In the genomic region with DNA sequence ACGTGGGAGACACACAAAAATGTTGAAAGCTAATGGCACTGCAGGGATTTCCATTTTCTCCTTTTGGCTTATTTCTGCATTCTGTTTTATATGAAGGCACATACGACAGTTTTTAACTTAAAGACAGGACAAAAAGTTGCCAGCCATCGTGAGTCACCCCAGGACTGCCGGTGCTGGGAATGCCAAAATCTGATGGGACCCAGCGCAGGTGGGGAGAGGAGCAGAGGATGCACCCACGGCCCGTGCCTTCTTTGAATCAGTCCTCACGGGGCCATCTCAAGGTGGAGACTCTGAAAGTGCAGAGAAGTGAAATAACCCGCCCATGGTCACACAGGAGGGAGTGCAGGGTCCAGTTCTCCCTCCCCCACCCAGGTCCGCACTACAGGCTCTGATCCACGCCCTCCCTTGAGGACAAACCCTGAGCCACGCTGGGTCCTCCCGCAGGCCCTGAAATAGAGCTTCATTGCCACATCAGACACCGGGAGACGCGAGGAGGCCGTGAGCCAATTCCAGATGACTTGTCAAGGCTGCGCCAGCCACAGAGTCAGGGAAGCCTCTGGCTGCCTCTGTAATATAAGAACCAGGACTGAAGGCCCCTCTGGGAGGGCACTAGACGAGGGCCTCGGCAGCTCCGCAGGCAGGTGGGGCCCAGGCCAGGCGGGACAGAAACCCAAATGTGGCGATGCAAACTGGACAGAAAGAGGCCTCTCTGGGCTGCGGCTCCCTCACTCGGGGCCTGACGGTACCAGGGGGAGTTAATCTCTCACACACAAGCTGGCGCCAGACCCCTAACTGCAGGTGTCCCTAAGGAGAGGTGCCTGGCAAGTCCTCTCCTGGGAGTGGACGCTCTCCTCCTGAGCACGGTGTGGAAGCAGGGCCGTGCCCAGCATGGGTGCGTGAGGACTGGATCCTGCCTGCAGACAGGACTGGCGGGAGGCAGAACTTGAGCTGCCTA, we compare ENCODE assay signal across 22 cellular contexts. TPM values are rescaled to one million over a fixed set of nuclear protein-coding genes. Genes with fewer than 3 reads are reported as not detected.
DNase-seq lines count a peak whose midpoint lies in the region; ATAC-seq and TF ChIP-seq lines count a peak whose summit lies in the region.
"Had no signal": no experiment of that assay in that cellular context is flagged by ENCODE, and none has a peak within 500 bp of the region (broad histone marks: within the 10 kb centered on the region; RNA-seq: fewer than 3 reads in every experiment).

No MANE protein-coding gene starts in this region.

- no peaks in the 10 kb centered on the region for H3K9me3 ChIP-seq in right lobe of liver
- H3K9me3 ChIP-seq in suprapubic skin: no peaks in the 10 kb centered on the region
- no peaks in the 10 kb centered on the region for H3K9me3 ChIP-seq in esophagus squamous epithelium
- H3K9me3 ChIP-seq: pancreas had no signal

- 57% methylated on average over 8 of the region's 32 CpGs for WGBS in right lobe of liver (ENCODE audit: insufficient coverage, low coverage, low lambda C conversion rate, missing lambda C conversion rate)
- 77% methylated on average over 25 of the region's 32 CpGs for WGBS in suprapubic skin
- 74 to 83% methylated on average over 6 to 9 of the region's 32 CpGs for WGBS in esophagus squamous epithelium, 2 donors

- intact Hi-C loops in right lobe of liver (cut with DNase I): no loop called here
- intact Hi-C loops in esophagus squamous epithelium (cut with DNase I): no loop called here

- DNase-seq in activated effector memory CD4-positive, alpha-beta T cell treated with anti-CD3 and anti-CD28 coated beads, Interleukin-2, amount 50 U/mL, for 16 hours: peak; percentile 53
- no peak for DNase-seq in activated effector memory CD4-positive, alpha-beta T cell treated with Interleukin-2 at 50 U/mL for 16 hours
- DNase-seq in right lobe of liver (peak; percentile 5 to 33 (median 30)), suprapubic skin (ENCODE audit: low spot score in 2 of 2) (peak; percentile 69 to 78), NCI-H1092 treated with DMSO at 0.1 percent for 48 hours (lab: John Stamatoyannopoulos, UW) (no peak), NCI-H2081 treated with DMSO at 0.1 percent for 48 hours (lab: John Stamatoyannopoulos, UW) (no peak), esophagus squamous epithelium (lab: John Stamatoyannopoulos, UW) (no peak)
- DNase-seq: activated CD4-positive, CD25-positive, alpha-beta regulatory T cell treated with anti-CD3 and anti-CD28 coated beads, Interleukin-2, amount 50 U/mL, for 72 hours; activated naive CD8-positive, alpha-beta T cell treated with anti-CD3 and anti-CD28 coated beads, Interleukin-2, amount 10 ng/mL, durations not matched to agents 7 days and 5 days; dermis blood vessel endothelial cell; GDM1; NCI-H226; small intestine; stimulated activated CD4-positive, alpha-beta T cell treated with anti-CD3 and anti-CD28 coated beads, Interleukin-4, amount 100 ng/mL, for 1 hour had no signal

- no peak for TF ChIP-seq CTCF in VCaP (conservative IDR thresholded peaks at IDR 0.05)
- TF ChIP-seq CTCF in right lobe of liver (IDR thresholded peaks at IDR 0.05): no peak
- no peak for TF ChIP-seq CTCF in suprapubic skin (IDR thresholded peaks at IDR 0.05)
- TF ChIP-seq CTCF in esophagus squamous epithelium (IDR thresholded peaks at IDR 0.05): no peak

- TF ChIP-seq EP300 in suprapubic skin (IDR thresholded peaks at IDR 0.05): no peak

- ATAC-seq in right lobe of liver: no peak
- ATAC-seq: GM12878 had no signal

- TF ChIP-seq POLR2A in right lobe of liver (IDR thresholded peaks at IDR 0.05) (no peak), suprapubic skin (IDR thresholded peaks at IDR 0.05) (no peak), esophagus squamous epithelium (IDR thresholded peaks at IDR 0.05) (no peak)

- H3K4me3 ChIP-seq in right lobe of liver (no peak overlapping the region), suprapubic skin (no peak overlapping the region), esophagus squamous epithelium (no peak overlapping the region)
- H3K4me3 ChIP-seq: GM12878, lung, pancreas had no signal

- H3K27me3 ChIP-seq in right lobe of liver (no peaks in the 10 kb centered on the region), suprapubic skin (peaks cover 10% of the 10 kb centered on the region), esophagus squamous epithelium (peaks cover 0 to 22% (median 0%) of the 10 kb centered on the region in 4 donors)

- no peaks in the 10 kb centered on the region for H3K4me1 ChIP-seq in right lobe of liver
- H3K4me1 ChIP-seq in suprapubic skin: peaks cover 14% of the 10 kb centered on the region
- peaks cover 0 to 24% (median 0%) of the 10 kb centered on the region in 3 donors for H3K4me1 ChIP-seq in esophagus squamous epithelium
- H3K4me1 ChIP-seq: pancreas had no signal

- peak overlapping the region; percentile 15; the same call in 1 of the 2 replicates for H3K27ac ChIP-seq in VCaP
- no peak overlapping the region for H3K27ac ChIP-seq in right lobe of liver
- no peak overlapping the region for H3K27ac ChIP-seq in suprapubic skin
- no peak overlapping the region for H3K27ac ChIP-seq in esophagus squamous epithelium
- H3K27ac ChIP-seq: C4-2B, pancreas had no signal

- H3K36me3 ChIP-seq in right lobe of liver: no peaks in the 10 kb centered on the region
- H3K36me3 ChIP-seq in suprapubic skin: no peaks in the 10 kb centered on the region
- H3K36me3 ChIP-seq in esophagus squamous epithelium: no peaks in the 10 kb centered on the region
- H3K36me3 ChIP-seq: pancreas had no signal

RNA-seq across cellular contexts. Expression of a gene that starts 22.9 kb away (rescaled TPM):
- total RNA-seq in right lobe of liver (10 to 100 TPM in 5 of 6 experiments, 1 to 10 TPM in 1; 6.3 to 18.9 (median 13.5) TPM), suprapubic skin (1 to 10 TPM; 3.1 to 5.5 (median 4.3) TPM), esophagus squamous epithelium (10 to 100 TPM in 1 of 4 donors, 1 to 10 TPM in 3; 1.3 to 10.3 (median 5.2) TPM)
- total RNA-seq: activated CD8-positive, alpha-beta memory T cell treated with anti-CD3 and anti-CD28 coated beads for 36 hours; activated naive CD8-positive, alpha-beta T cell treated with anti-CD3 and anti-CD28 coated beads, Interleukin-2, amount 10 ng/mL, durations not matched to agents 7 days and 5 days; activated T-helper 1 cell treated with anti-CD3 and anti-CD28 coated beads, Interleukin-12 subunit alpha, Interleukin-12 subunit beta, Interleukin-2, Interleukin-4 antibody, amounts not matched to agents 30 ng/mL and 10 ng/mL and 1 ng/mL, durations not matched to agents 14 hours and 24 hours and 36 hours; SK-MEL-5 had no signal

Comparison
In these comparisons a context has a peak if more than half of its experiments do, and no peak if none do; other contexts are left out.
1. DNase-seq: peak in activated effector memory CD4-positive, alpha-beta T cell treated with anti-CD3 and anti-CD28 coated beads, Interleukin-2, amount 50 U/mL, for 16 hours (single experiment), right lobe of liver (3 of 3) and suprapubic skin (2 of 2); none in activated effector memory CD4-positive, alpha-beta T cell treated with Interleukin-2 at 50 U/mL for 16 hours (single experiment), NCI-H1092 treated with DMSO at 0.1 percent for 48 hours (single experiment), NCI-H2081 treated with DMSO at 0.1 percent for 48 hours (single experiment) and esophagus squamous epithelium (single experiment).